26 cellular contexts compared by ENCODE assay signal in the genomic region with DNA sequence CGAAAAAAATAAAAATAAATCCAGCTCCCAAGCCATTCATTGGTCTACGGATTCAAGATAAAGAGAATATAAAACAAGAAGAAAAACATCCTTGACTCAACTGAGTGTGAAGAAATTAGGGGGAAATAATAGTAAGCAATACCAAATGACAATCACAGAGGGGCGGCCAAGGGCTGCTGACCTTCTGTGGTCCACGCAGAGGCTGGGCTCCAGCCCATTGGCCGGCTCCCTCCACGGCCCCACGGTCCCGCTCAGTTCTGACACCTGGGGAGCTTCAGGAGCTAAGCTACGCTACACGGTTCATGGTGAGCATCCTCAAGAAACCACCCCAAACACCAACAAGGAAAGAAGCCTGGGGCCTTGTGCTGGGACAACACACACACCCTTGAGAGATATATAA. TPM values are rescaled to one million over a fixed set of nuclear protein-coding genes. Genes with fewer than 3 reads are reported as not detected.
DNase-seq lines count a peak whose midpoint lies in the region; ATAC-seq, FAIRE-seq and TF ChIP-seq lines count a peak whose summit lies in the region.
"Had no signal": no experiment of that assay in that cellular context is flagged by ENCODE, and none has a peak within 500 bp of the region (broad histone marks: within the 10 kb centered on the region; RNA-seq: fewer than 3 reads in every experiment).

No MANE protein-coding gene starts in this region.

- peak; percentile 49 to 56 for TF ChIP-seq RAD21 in H1 (IDR thresholded peaks at IDR 0.05 in 1 of 2, conservative IDR thresholded peaks at IDR 0.05 in 1 of 2; ENCODE audit: low read depth in 2 of 2, low read length in 2 of 2)

- no peak overlapping the region for H2AK5ac ChIP-seq in H9 (ENCODE audit: insufficient read length, low read length)
- H2AK5ac ChIP-seq in H1 (ENCODE audit: low read depth, low read length) = no peak overlapping the region; the same call in 1 of the 2 replicates

- DNase-seq in activated CD4-positive, alpha-beta T cell treated with anti-CD3 and anti-CD28 coated beads, Interleukin-2, amount 10 ng/mL, durations not matched to agents 7 days and 5 days = peak; percentile 2
- no peak for DNase-seq in activated CD4-positive, alpha-beta T cell treated with anti-CD3 and anti-CD28 coated beads, Interleukin-2, amount 50 U/mL, for 1 hour
- DNase-seq in H9 (no peak), H1 (ENCODE audit: low read depth in 1 of 2, low spot score in 2 of 2) (no peak), sciatic nerve (ENCODE audit: low spot score) (peak; percentile 33), HCEC 1CT (no peak), left colon (no peak)
- DNase-seq: 8988T, DMS 273 treated with DMSO at 0.1 percent for 48 hours, Kasumi-1, MG63, NCI-H1048, NCI-H1436, NCI-H1930, NCI-H345, NCI-H524 treated with DMSO at 0.1 percent for 48 hours, PC-3, RPMI8226, SHP77 treated with DMSO at 0.1 percent for 48 hours had no signal

- H3K4me1 ChIP-seq in H9 (ENCODE audit: insufficient read depth, low read length) = peaks cover 4% of the 10 kb centered on the region; the same call in 1 of the 2 replicates
- peaks cover 0 to 33% (median 16%) of the 10 kb centered on the region in 4 experiments; a peak in 6 of 7 replicates for H3K4me1 ChIP-seq in H1 (replicated peaks in 1 of 4; ENCODE audit: control insufficient read depth in 3 of 4, insufficient read depth in 4 of 4, low read length in 3 of 4)
- H3K4me1 ChIP-seq: HAP-1 had no signal

- H3K23ac ChIP-seq in H9 (ENCODE audit: insufficient read length, low read depth, low read length) = no peak overlapping the region
- H3K23ac ChIP-seq in H1 (ENCODE audit: insufficient read length) = no peak overlapping the region

- H3T11ph ChIP-seq in H9 (ENCODE audit: low read length) = no peak overlapping the region

- H4K91ac ChIP-seq in H9 (ENCODE audit: insufficient read length, low read depth, low read length) = no peak overlapping the region
- no peak overlapping the region for H4K91ac ChIP-seq in H1 (replicated peaks; ENCODE audit: insufficient read length, low read length)

- TF ChIP-seq POLR2A in H1 (IDR thresholded peaks at IDR 0.05; ENCODE audit: control extremely low read depth in 1 of 2, low read depth in 2 of 2, low read length in 2 of 2) = no peak

- H3K4me3 ChIP-seq in H1 (ENCODE audit: extremely low read depth in 1 of 4, insufficient read depth in 2 of 4, low read depth in 3 of 4, low read length in 4 of 4) = no peak overlapping the region
- H3K4me3 ChIP-seq: GM12878, HAP-1, MG63 had no signal

- no peak overlapping the region for H3K27ac Mint-ChIP-seq in activated CD4-positive, alpha-beta T cell treated with anti-CD3 and anti-CD28 coated beads, Interleukin-2, amount 10 ng/mL, durations not matched to agents 7 days and 5 days
- H3K27ac Mint-ChIP-seq in H9 = no peak overlapping the region
- H3K27ac Mint-ChIP-seq: IgD-negative memory B cell had no signal

- H3K14ac ChIP-seq in H9 (ENCODE audit: insufficient read depth, low read length) = no peak overlapping the region
- no peak overlapping the region for H3K14ac ChIP-seq in H1 (ENCODE audit: insufficient read length)

- H3K79me2 ChIP-seq in H9 (ENCODE audit: insufficient read depth, low read length) = no peaks in the 10 kb centered on the region
- no peaks in the 10 kb centered on the region for H3K79me2 ChIP-seq in H1 (ENCODE audit: control insufficient read depth in 1 of 2, insufficient read depth in 2 of 2, low read length in 2 of 2)

- H2BK15ac ChIP-seq in H9 (ENCODE audit: low read depth, low read length) = no peak overlapping the region
- H2BK15ac ChIP-seq in H1 (ENCODE audit: low read length) = no peak overlapping the region

- peaks cover 11% of the 10 kb centered on the region for H3K9me3 Mint-ChIP-seq in activated CD4-positive, alpha-beta T cell treated with anti-CD3 and anti-CD28 coated beads, Interleukin-2, amount 10 ng/mL, durations not matched to agents 7 days and 5 days
- peaks cover 17 to 18% of the 10 kb centered on the region in 2 experiments for H3K9me3 Mint-ChIP-seq in H9

- H3K9me3 ChIP-seq in H9 (ENCODE audit: control insufficient read depth, low read depth, low read length) (no peaks in the 10 kb centered on the region), H1 (ENCODE audit: insufficient read depth in 2 of 2, low read depth in 1 of 2, low read length in 1 of 2) (peaks cover 0 to 4% of the 10 kb centered on the region in 2 experiments; a peak in 1 of 4 replicates)
- H3K9me3 ChIP-seq: HAP-1 had no signal

- no peaks in the 10 kb centered on the region for H3K36me3 Mint-ChIP-seq in activated CD4-positive, alpha-beta T cell treated with anti-CD3 and anti-CD28 coated beads, Interleukin-2, amount 10 ng/mL, durations not matched to agents 7 days and 5 days (ENCODE audit: low read depth)
- peaks cover 7 to 19% (median 7%) of the 10 kb centered on the region in 3 experiments; a peak in 6 of 7 replicates for H3K36me3 Mint-ChIP-seq in H9 (ENCODE audit: insufficient read depth in 1 of 3, low read depth in 3 of 3)
- H3K36me3 Mint-ChIP-seq: CD14-positive monocyte had no signal

- no CpG with 5 or more reads among the region's 10 CpGs for WGBS in H9 (ENCODE audit: extremely low coverage, insufficient read length, low lambda C conversion rate)
- WGBS in H1 (ENCODE audit: extremely low coverage in 1 of 2, insufficient coverage in 1 of 2, insufficient read length in 1 of 2, insufficient replicate concordance in 2 of 2, low coverage in 1 of 2, low lambda C conversion rate in 2 of 2, missing lambda C conversion rate in 1 of 2), 2 experiments = 79% methylated on average over 10 of the region's 10 CpGs; no CpG with 5 or more reads in 1 of the 2 experiments

- CTCF ChIA-PET in activated CD4-positive, alpha-beta T cell treated with anti-CD3 and anti-CD28 coated beads, Interleukin-2, amount 10 ng/mL, durations not matched to agents 7 days and 5 days (lab: Charles Lee) = no interaction called here
- CTCF ChIA-PET in H1 (lab: Charles Lee; ENCODE audit: partially characterized antibody) = interaction anchor here (0.8 to 3.8 kb wide), 12 partner anchors 11 to 186 kb away, joined by 3 to 15 read pairs (median 4); a partner anchor contains a TSS

- no peaks in the 10 kb centered on the region for H3K36me3 ChIP-seq in H1 (ENCODE audit: control insufficient read depth in 2 of 4, insufficient read depth in 4 of 4, low read length in 3 of 4)
- H3K36me3 ChIP-seq: HAP-1, MG63 had no signal

- H3K23me2 ChIP-seq in H9 (ENCODE audit: insufficient read length, low read depth, low read length, poor library complexity, severe bottlenecking) (no peaks in the 10 kb centered on the region), H1 (ENCODE audit: low read depth, low read length) (no peaks in the 10 kb centered on the region)

- H2BK12ac ChIP-seq in H9 (ENCODE audit: insufficient read length, low read depth, low read length) = no peak overlapping the region
- H2BK12ac ChIP-seq in H1 (ENCODE audit: low read depth, low read length) = peak overlapping the region; percentile 60; the same call in 1 of the 2 replicates

- no peak for TF ChIP-seq EP300 in H1 (IDR thresholded peaks at IDR 0.05; ENCODE audit: borderline replicate concordance in 1 of 2, low read depth in 2 of 2, low read length in 2 of 2)

- H2BK20ac ChIP-seq in H9 (ENCODE audit: low read depth, low read length, poor library complexity, severe bottlenecking) = no peak overlapping the region
- H2BK20ac ChIP-seq in H1 (ENCODE audit: low read length) = no peak overlapping the region

- ATAC-seq in sciatic nerve (no peak), left colon (no peak), HG02642 (IDR thresholded peaks at IDR 0.05; ENCODE audit: poor library complexity, unreplicated experiment) (no peak)
- ATAC-seq: GM12878, PC-3 had no signal

- H2BK5ac ChIP-seq in H9 (ENCODE audit: insufficient read length, low read length) (no peak overlapping the region), H1 (ENCODE audit: low read depth, low read length) (0 out of 2 replicates have a peak overlapping the region, but pooled peaks have one; percentile 56)

- H4K8ac ChIP-seq in H9 (replicated peaks; ENCODE audit: insufficient read length, low read depth, low read length) (no peak overlapping the region), H1 (ENCODE audit: extremely low read depth, insufficient read depth, low read length) (no peak overlapping the region)

- no peak overlapping the region for H3K56ac ChIP-seq in H9 (ENCODE audit: insufficient read length, low read depth, low read length)
- no peak overlapping the region for H3K56ac ChIP-seq in H1 (replicated peaks; ENCODE audit: insufficient read length, low read depth, low read length)

- H2AFZ ChIP-seq in H9 (ENCODE audit: low read length) (no peak overlapping the region), H1 (ENCODE audit: low read length) (no peak overlapping the region)

- H3K27me3 ChIP-seq in H9 (ENCODE audit: insufficient read depth, low read length) = no peaks in the 10 kb centered on the region; the same call in 1 of the 2 replicates
- no peaks in the 10 kb centered on the region for H3K27me3 ChIP-seq in H1 (replicated peaks in 1 of 4; ENCODE audit: control insufficient read depth in 3 of 4, extremely low read depth in 1 of 4, insufficient read depth in 3 of 4, low read length in 3 of 4)

- H4K5ac ChIP-seq in H9 (ENCODE audit: insufficient read length, low read depth, low read length) (no peak overlapping the region), H1 (ENCODE audit: insufficient read length, low read depth, low read length) (no peak overlapping the region)

- H3K4ac ChIP-seq in H9 (ENCODE audit: low read depth, low read length) (no peak overlapping the region), H1 (replicated peaks; ENCODE audit: insufficient read length, low read depth, low read length) (no peak overlapping the region)

- H2BK120ac ChIP-seq in H9 (ENCODE audit: low read depth, low read length, poor library complexity, severe bottlenecking) (no peak overlapping the region), H1 (replicated peaks; ENCODE audit: low read depth, low read length) (no peak overlapping the region)

- FAIRE-seq in H1 (lab: Jason Lieb, UNC) = no peak
- FAIRE-seq: GM12878, HTR-8/SVneo had no signal

- peak; percentile 31; the same call in 1 of the 3 replicates for TF ChIP-seq CTCF in H9 (conservative IDR thresholded peaks at IDR 0.05)
- peak in 2 of 3 experiments; percentile 11 to 27; a peak in 3 of 4 replicates for TF ChIP-seq CTCF in H1 (IDR thresholded peaks at IDR 0.05; ENCODE audit: control extremely low read depth in 1 of 3, insufficient read depth in 1 of 3, low read depth in 1 of 3, low read length in 3 of 3)

- no peak overlapping the region for H3K18ac ChIP-seq in H9 (ENCODE audit: insufficient read length, low read depth, low read length)
- H3K18ac ChIP-seq in H1 (ENCODE audit: extremely low read depth, low read length) = peak overlapping the region; percentile 48

- no peaks in the 10 kb centered on the region for H3K4me1 Mint-ChIP-seq in activated CD4-positive, alpha-beta T cell treated with anti-CD3 and anti-CD28 coated beads, Interleukin-2, amount 10 ng/mL, durations not matched to agents 7 days and 5 days
- H3K4me1 Mint-ChIP-seq in H9 = peaks cover 53 to 57% of the 10 kb centered on the region in 2 experiments
- H3K4me1 Mint-ChIP-seq: CD14-positive monocyte had no signal

- H3K79me1 ChIP-seq in H9 (ENCODE audit: insufficient read depth, low read depth, low read length, poor library complexity, severe bottlenecking) (no peaks in the 10 kb centered on the region), H1 (ENCODE audit: low read depth, low read length) (peaks cover 3% of the 10 kb centered on the region; the same call in 1 of the 2 replicates)

- H3K27me3 Mint-ChIP-seq in activated CD4-positive, alpha-beta T cell treated with anti-CD3 and anti-CD28 coated beads, Interleukin-2, amount 10 ng/mL, durations not matched to agents 7 days and 5 days = peaks cover 54% of the 10 kb centered on the region
- peaks cover 5% of the 10 kb centered on the region; the same call in 1 of the 2 replicates for H3K27me3 Mint-ChIP-seq in H9 (ENCODE audit: low read depth)

- H3K4me2 ChIP-seq in H9 (ENCODE audit: insufficient read depth, insufficient read length, low read length) = peak overlapping the region; percentile 20
- 0 out of 4 replicates have a peak overlapping the region, but pooled peaks of 1 of the 2 experiments have one; percentile 2 for H3K4me2 ChIP-seq in H1 (ENCODE audit: insufficient read depth in 1 of 2, low read depth in 2 of 2, low read length in 2 of 2)

- H3K27ac ChIP-seq in H9 (ENCODE audit: insufficient read length, low read depth, low read length) (no peak overlapping the region), H1 (ENCODE audit: low read depth, low read length) (no peak overlapping the region)

- POLR2A ChIA-PET in activated CD4-positive, alpha-beta T cell treated with anti-CD3 and anti-CD28 coated beads, Interleukin-2, amount 10 ng/mL, durations not matched to agents 7 days and 5 days (lab: Charles Lee) = no interaction called here
- POLR2A ChIA-PET in H1 (lab: Charles Lee; ENCODE audit: partially characterized antibody) = interaction anchor here (1.1 to 1.4 kb wide), 5 partner anchors 11 to 179 kb away, joined by 3 to 5 read pairs (median 4); no protein-coding TSS in a partner anchor

- H4K20me1 ChIP-seq in H9 (ENCODE audit: control insufficient read depth, insufficient read depth, insufficient read length) = no peaks in the 10 kb centered on the region
- H4K20me1 ChIP-seq in H1 (replicated peaks in 1 of 2; ENCODE audit: control insufficient read depth in 1 of 2, insufficient read depth in 2 of 2, low read length in 2 of 2) = no peaks in the 10 kb centered on the region

- no peak overlapping the region for H3K4me3 Mint-ChIP-seq in activated CD4-positive, alpha-beta T cell treated with anti-CD3 and anti-CD28 coated beads, Interleukin-2, amount 10 ng/mL, durations not matched to agents 7 days and 5 days
- no peak overlapping the region; a peak in 2 of 5 replicates for H3K4me3 Mint-ChIP-seq in H9

- no peak overlapping the region for H3K9ac ChIP-seq in H9 (ENCODE audit: extremely low read depth, insufficient read length, low read length)
- H3K9ac ChIP-seq in H1 (replicated peaks in 1 of 4; ENCODE audit: extremely low read depth in 1 of 4, low read depth in 3 of 4, low read length in 3 of 4) = no peak overlapping the region

- intact Hi-C loops in sciatic nerve (cut with DNase I) (no loop called here), left colon (cut with DNase I, micrococcal nuclease) (no loop called here)

RNA-seq across cellular contexts. Expression of a gene that starts 0.4 kb away (rescaled TPM):
- not detected for total RNA-seq in activated CD4-positive, alpha-beta T cell treated with anti-CD3 and anti-CD28 coated beads, Interleukin-2, amount 10 ng/mL, durations not matched to agents 7 days and 5 days
- total RNA-seq in H9 (2021) = not detected in 2 replicates
- not detected in 2 replicates for total RNA-seq in H1 (2021; fragmentation: NEBNext Ultra II Directional; extraction: Animal tissue kit (Norgen Biotek cat#: 25700))
- not detected in 2 replicates for polyA plus RNA-seq in H1 (2011; rRNA removed)
- polyA plus RNA-seq in H1 (2011; cell fraction: cytosol; rRNA removed) = not detected
- polyA plus RNA-seq in H1 (2011; cell fraction: nucleus; rRNA removed) = not detected
- 0.20 to 0.44 TPM in 2 of 4 replicates, not detected in the others for polyA plus RNA-seq in H1 (2012, experiment 1 of 2)
- not detected for polyA plus RNA-seq in H1 (2012, experiment 2 of 2)
- not detected for polyA plus RNA-seq in H1 (2013, experiment 1 of 2)
- not detected for polyA plus RNA-seq in H1 (2013, experiment 2 of 2)
- polyA minus RNA-seq in H1 (2011; rRNA and poly(A)+ RNA removed) = not detected in 2 replicates
- polyA minus RNA-seq in H1 (2011; cell fraction: cytosol; rRNA and poly(A)+ RNA removed) = not detected
- polyA minus RNA-seq in H1 (2011; cell fraction: nucleus; rRNA and poly(A)+ RNA removed) = not detected
- total RNA-seq in sciatic nerve = not detected
- total RNA-seq in left colon = not detected
- total RNA-seq: GM12878, PC-3 had no signal
- polyA plus RNA-seq: AG04450, CD14-positive monocyte, GM12878, IgD-negative memory B cell had no signal

RNA-seq across cellular contexts. Expression of a gene that starts 14.6 kb away (rescaled TPM):
- total RNA-seq in activated CD4-positive, alpha-beta T cell treated with anti-CD3 and anti-CD28 coated beads, Interleukin-2, amount 10 ng/mL, durations not matched to agents 7 days and 5 days = not detected
- not detected in 2 replicates for total RNA-seq in H9 (2021)
- 0.73 TPM in 1 of 2 replicates, not detected in the other for total RNA-seq in H1 (2021; fragmentation: NEBNext Ultra II Directional; extraction: Animal tissue kit (Norgen Biotek cat#: 25700))
- polyA plus RNA-seq in H1 (2011; rRNA removed) = 0.17 and 0.50 TPM in 2 replicates
- not detected for polyA plus RNA-seq in H1 (2011; cell fraction: cytosol; rRNA removed)
- polyA plus RNA-seq in H1 (2011; cell fraction: nucleus; rRNA removed) = 0.76 TPM
- polyA plus RNA-seq in H1 (2012, experiment 1 of 2) = 0.49 TPM in 1 of 4 replicates, not detected in the others
- polyA plus RNA-seq in H1 (2012, experiment 2 of 2) = not detected
- polyA plus RNA-seq in H1 (2013, experiment 1 of 2) = 0.14 TPM
- polyA plus RNA-seq in H1 (2013, experiment 2 of 2) = not detected
- 2.6 and 2.8 TPM in 2 replicates for polyA minus RNA-seq in H1 (2011; rRNA and poly(A)+ RNA removed)
- polyA minus RNA-seq in H1 (2011; cell fraction: cytosol; rRNA and poly(A)+ RNA removed) = not detected
- polyA minus RNA-seq in H1 (2011; cell fraction: nucleus; rRNA and poly(A)+ RNA removed) = 5.4 TPM
- not detected for total RNA-seq in sciatic nerve
- not detected for total RNA-seq in left colon
- total RNA-seq: GM12878 had no signal
- polyA plus RNA-seq: AG04450, CD14-positive monocyte, GM12878, IgD-negative memory B cell had no signal

RNA-seq across cellular contexts. Expression of a gene that starts 14.8 kb away (rescaled TPM):
- not detected for total RNA-seq in activated CD4-positive, alpha-beta T cell treated with anti-CD3 and anti-CD28 coated beads, Interleukin-2, amount 10 ng/mL, durations not matched to agents 7 days and 5 days
- total RNA-seq in H9 (2021) = 1.2 and 1.3 TPM in 2 replicates
- 0.58 and 1.1 TPM in 2 replicates for total RNA-seq in H1 (2021; fragmentation: NEBNext Ultra II Directional; extraction: Animal tissue kit (Norgen Biotek cat#: 25700))
- polyA plus RNA-seq in H1 (2011; rRNA removed) = 0.89 and 1.5 TPM in 2 replicates
- polyA plus RNA-seq in H1 (2011; cell fraction: cytosol; rRNA removed) = 1.3 TPM
- 5.0 TPM for polyA plus RNA-seq in H1 (2011; cell fraction: nucleus; rRNA removed)
- 1.3 to 2.9 TPM (median 2.1 TPM) in 4 replicates for polyA plus RNA-seq in H1 (2012, experiment 1 of 2)
- polyA plus RNA-seq in H1 (2012, experiment 2 of 2) = 0.75 TPM
- polyA plus RNA-seq in H1 (2013, experiment 1 of 2) = 0.14 TPM
- 0.11 TPM for polyA plus RNA-seq in H1 (2013, experiment 2 of 2)
- 1.4 and 2.0 TPM in 2 replicates for polyA minus RNA-seq in H1 (2011; rRNA and poly(A)+ RNA removed)
- 1.2 TPM for polyA minus RNA-seq in H1 (2011; cell fraction: cytosol; rRNA and poly(A)+ RNA removed)
- 3.9 TPM for polyA minus RNA-seq in H1 (2011; cell fraction: nucleus; rRNA and poly(A)+ RNA removed)
- total RNA-seq in sciatic nerve = not detected
- under 1 TPM in 1 of 2 donors, not detected in 1; 0.09 TPM for total RNA-seq in left colon
- total RNA-seq: GM12878 had no signal
- polyA plus RNA-seq: AG04450, CD14-positive monocyte, GM12878, IgD-negative memory B cell had no signal

RNA-seq across cellular contexts. Expression of a gene that starts 29.8 kb away (rescaled TPM):
- total RNA-seq in activated CD4-positive, alpha-beta T cell treated with anti-CD3 and anti-CD28 coated beads, Interleukin-2, amount 10 ng/mL, durations not matched to agents 7 days and 5 days = not detected
- total RNA-seq in H9 (2021) = not detected in 2 replicates
- total RNA-seq in H1 (2021; fragmentation: NEBNext Ultra II Directional; extraction: Animal tissue kit (Norgen Biotek cat#: 25700)) = not detected in 2 replicates
- 0.46 and 0.50 TPM in 2 replicates for polyA plus RNA-seq in H1 (2011; rRNA removed)
- polyA plus RNA-seq in H1 (2011; cell fraction: cytosol; rRNA removed) = 0.13 TPM
- polyA plus RNA-seq in H1 (2011; cell fraction: nucleus; rRNA removed) = 1.3 TPM
- polyA plus RNA-seq in H1 (2012, experiment 1 of 2) = not detected in 4 replicates
- polyA plus RNA-seq in H1 (2012, experiment 2 of 2) = not detected
- polyA plus RNA-seq in H1 (2013, experiment 1 of 2) = not detected
- polyA plus RNA-seq in H1 (2013, experiment 2 of 2) = not detected
- 2.9 and 4.0 TPM in 2 replicates for polyA minus RNA-seq in H1 (2011; rRNA and poly(A)+ RNA removed)
- 1.7 TPM for polyA minus RNA-seq in H1 (2011; cell fraction: cytosol; rRNA and poly(A)+ RNA removed)
- 14.5 TPM for polyA minus RNA-seq in H1 (2011; cell fraction: nucleus; rRNA and poly(A)+ RNA removed)
- total RNA-seq in sciatic nerve = not detected
- not detected for total RNA-seq in left colon
- total RNA-seq: GM12878, PC-3 had no signal
- polyA plus RNA-seq: AG04450, CD14-positive monocyte, GM12878, IgD-negative memory B cell had no signal

RNA-seq across cellular contexts. Expression of a gene that starts 38.8 kb away (rescaled TPM):
- not detected for total RNA-seq in activated CD4-positive, alpha-beta T cell treated with anti-CD3 and anti-CD28 coated beads, Interleukin-2, amount 10 ng/mL, durations not matched to agents 7 days and 5 days
- total RNA-seq in H9 (2021) (not detected in 2 replicates), sciatic nerve (not detected), left colon (not detected)
- total RNA-seq in H1 (2021; fragmentation: NEBNext Ultra II Directional; extraction: Animal tissue kit (Norgen Biotek cat#: 25700)) = not detected in 2 replicates
- not detected in 2 replicates for polyA plus RNA-seq in H1 (2011; rRNA removed)
- not detected for polyA plus RNA-seq in H1 (2011; cell fraction: cytosol; rRNA removed)
- not detected for polyA plus RNA-seq in H1 (2011; cell fraction: nucleus; rRNA removed)
- polyA plus RNA-seq in H1 (2012, experiment 1 of 2) = not detected in 4 replicates
- not detected for polyA plus RNA-seq in H1 (2012, experiment 2 of 2)
- not detected for polyA plus RNA-seq in H1 (2013, experiment 1 of 2)
- polyA plus RNA-seq in H1 (2013, experiment 2 of 2) = not detected
- polyA minus RNA-seq in H1 (2011; rRNA and poly(A)+ RNA removed) = not detected in 2 replicates
- polyA minus RNA-seq in H1 (2011; cell fraction: cytosol; rRNA and poly(A)+ RNA removed) = not detected
- not detected for polyA minus RNA-seq in H1 (2011; cell fraction: nucleus; rRNA and poly(A)+ RNA removed)
- total RNA-seq: GM12878, PC-3 had no signal
- polyA plus RNA-seq: AG04450, CD14-positive monocyte, GM12878, IgD-negative memory B cell had no signal

Comparison
In these comparisons a context has a peak if more than half of its experiments do, and no peak if none do; other contexts are left out.
1. DNase-seq: peak in activated CD4-positive, alpha-beta T cell treated with anti-CD3 and anti-CD28 coated beads, Interleukin-2, amount 10 ng/mL, durations not matched to agents 7 days and 5 days (single experiment) and sciatic nerve (single experiment); none in activated CD4-positive, alpha-beta T cell treated with anti-CD3 and anti-CD28 coated beads, Interleukin-2, amount 50 U/mL, for 1 hour (single experiment), H9 (single experiment), H1 (0 of 2), HCEC 1CT (single experiment) and left colon (0 of 2).